ENCODE assay signal across 25 cellular contexts in genomic region chr16:88014954-88015805, GRCh38.
A peak's percentile ranks its signal among the peaks of the same experiment; 100 is the strongest.
DNase-seq lines count a peak whose midpoint lies in the region; ATAC-seq and TF ChIP-seq lines count a peak whose summit lies in the region.
"Had no signal": no experiment of that assay in that cellular context is flagged by ENCODE, and none has a peak within 500 bp of the region (broad histone marks: within the 10 kb centered on the region; RNA-seq: fewer than 3 reads in every experiment).

No MANE protein-coding gene starts in this region.

- CTCF ChIA-PET in activated B cell treated with CpG ODN at 0.5 μM for 24 hours (lab: Charles Lee), result no interaction called here

- intact Hi-C loops in activated B cell treated with CpG ODN at 0.5 μM for 24 hours (cut with micrococcal nuclease), result no loop called here

- DNase-seq in activated T-cell treated with anti-CD3 and anti-CD28 coated beads, Interleukin-2, amount 50 U/mL, for 24 hours, result no peak
- DNase-seq in activated T-cell treated with anti-CD3 and anti-CD28 coated beads, Interleukin-2, amount 50 U/mL, for 1 hour, result no peak
- DNase-seq in activated B cell treated with CpG ODN at 0.5 μM for 24 hours (peak; percentile 9), left lobe of liver (ENCODE audit: low spot score) (peak; percentile 39), UCSD-AML1 (lab: John Stamatoyannopoulos, UW; ENCODE audit: unreplicated experiment) (no peak), NCI-H1092 treated with DMSO at 0.1 percent for 48 hours (lab: John Stamatoyannopoulos, UW) (no peak)
- DNase-seq in stimulated activated effector memory CD8-positive, alpha-beta T cell treated with anti-CD3 and anti-CD28 coated beads, Interleukin-12 subunit alpha, Interleukin-12 subunit beta, amount 100 ng/mL, for 72 hours (ENCODE audit: low spot score in 2 of 2), result no peak
- DNase-seq: 8988T; activated CD4-positive, alpha-beta T cell treated with anti-CD3 and anti-CD28 coated beads, Interleukin-2, amount 10 ng/mL, durations not matched to agents 24 days and 14 days; activated CD8-positive, alpha-beta memory T cell treated with anti-CD3 and anti-CD28 coated beads, Interleukin-2, amount 50 U/mL, for 48 hours; body of pancreas; COR-L47; cortex of kidney; DND-41; H7; NCI-H2107; NCI-H526; psoas muscle; small intestine; SW 1271 had no signal

- no peak overlapping the region for H3K4me3 Mint-ChIP-seq in activated T-cell treated with anti-CD3 and anti-CD28 coated beads, Interleukin-2, amount 50 U/mL, for 24 hours
- no peak overlapping the region for H3K4me3 Mint-ChIP-seq in activated B cell treated with CpG ODN at 0.5 μM for 24 hours
- H3K4me3 Mint-ChIP-seq in stimulated activated effector memory CD8-positive, alpha-beta T cell treated with anti-CD3 and anti-CD28 coated beads, Interleukin-12 subunit alpha, Interleukin-12 subunit beta, amount 100 ng/mL, for 72 hours, result no peak overlapping the region
- H3K4me3 Mint-ChIP-seq: activated CD4-positive, alpha-beta T cell treated with anti-CD3 and anti-CD28 coated beads, Interleukin-2, amount 10 ng/mL, durations not matched to agents 24 days and 14 days; activated naive CD4-positive, alpha-beta T cell treated with anti-CD3 and anti-CD28 coated beads, Interleukin-2, amount 50 U/mL, for 24 hours; neural progenitor cell had no signal

- peaks cover under 1% of the 10 kb centered on the region for H3K4me1 Mint-ChIP-seq in activated T-cell treated with anti-CD3 and anti-CD28 coated beads, Interleukin-2, amount 50 U/mL, for 24 hours (ENCODE audit: low read depth)
- peaks cover under 1% of the 10 kb centered on the region for H3K4me1 Mint-ChIP-seq in activated B cell treated with CpG ODN at 0.5 μM for 24 hours
- peaks cover 8% of the 10 kb centered on the region for H3K4me1 Mint-ChIP-seq in stimulated activated effector memory CD8-positive, alpha-beta T cell treated with anti-CD3 and anti-CD28 coated beads, Interleukin-12 subunit alpha, Interleukin-12 subunit beta, amount 100 ng/mL, for 72 hours
- H3K4me1 Mint-ChIP-seq: activated naive CD4-positive, alpha-beta T cell treated with anti-CD3 and anti-CD28 coated beads, Interleukin-2, amount 50 U/mL, for 24 hours had no signal

- H3K36me3 Mint-ChIP-seq in activated T-cell treated with anti-CD3 and anti-CD28 coated beads, Interleukin-2, amount 50 U/mL, for 24 hours (ENCODE audit: low read depth), result peaks cover 74% of the 10 kb centered on the region
- peaks cover 77% of the 10 kb centered on the region for H3K36me3 Mint-ChIP-seq in activated B cell treated with CpG ODN at 0.5 μM for 24 hours (ENCODE audit: low read depth)
- peaks cover 31% of the 10 kb centered on the region for H3K36me3 Mint-ChIP-seq in stimulated activated effector memory CD8-positive, alpha-beta T cell treated with anti-CD3 and anti-CD28 coated beads, Interleukin-12 subunit alpha, Interleukin-12 subunit beta, amount 100 ng/mL, for 72 hours

- no peaks in the 10 kb centered on the region for H3K9me3 Mint-ChIP-seq in activated T-cell treated with anti-CD3 and anti-CD28 coated beads, Interleukin-2, amount 50 U/mL, for 24 hours
- no peaks in the 10 kb centered on the region for H3K9me3 Mint-ChIP-seq in activated B cell treated with CpG ODN at 0.5 μM for 24 hours
- H3K9me3 Mint-ChIP-seq in stimulated activated effector memory CD8-positive, alpha-beta T cell treated with anti-CD3 and anti-CD28 coated beads, Interleukin-12 subunit alpha, Interleukin-12 subunit beta, amount 100 ng/mL, for 72 hours, result no peaks in the 10 kb centered on the region
- H3K9me3 Mint-ChIP-seq: activated CD4-positive, alpha-beta T cell treated with anti-CD3 and anti-CD28 coated beads, Interleukin-2, amount 10 ng/mL, durations not matched to agents 24 days and 14 days; activated naive CD4-positive, alpha-beta T cell treated with anti-CD3 and anti-CD28 coated beads, Interleukin-2, amount 50 U/mL, for 24 hours; neural progenitor cell had no signal

- ATAC-seq in activated B cell treated with CpG ODN at 0.5 μM for 24 hours (ENCODE audit: low read depth), result no peak
- no peak for ATAC-seq in left lobe of liver
- ATAC-seq in stimulated activated effector memory CD8-positive, alpha-beta T cell treated with anti-CD3 and anti-CD28 coated beads, Interleukin-12 subunit alpha, Interleukin-12 subunit beta, amount 100 ng/mL, for 72 hours, result no peak
- ATAC-seq in HG02970 (IDR thresholded peaks at IDR 0.05; ENCODE audit: low FRiP score, unreplicated experiment), result no peak
- ATAC-seq: body of pancreas, mucosa of descending colon, psoas muscle, Right ventricle myocardium inferior had no signal

- POLR2A ChIA-PET in activated B cell treated with CpG ODN at 0.5 μM for 24 hours (lab: Charles Lee), result no interaction called here

- no peaks in the 10 kb centered on the region for H3K27me3 Mint-ChIP-seq in activated T-cell treated with anti-CD3 and anti-CD28 coated beads, Interleukin-2, amount 50 U/mL, for 24 hours
- H3K27me3 Mint-ChIP-seq in activated B cell treated with CpG ODN at 0.5 μM for 24 hours, result no peaks in the 10 kb centered on the region
- H3K27me3 Mint-ChIP-seq: activated CD4-positive, alpha-beta T cell treated with anti-CD3 and anti-CD28 coated beads, Interleukin-2, amount 10 ng/mL, durations not matched to agents 24 days and 14 days; activated naive CD4-positive, alpha-beta T cell treated with anti-CD3 and anti-CD28 coated beads, Interleukin-2, amount 50 U/mL, for 24 hours had no signal

- H3K27ac Mint-ChIP-seq in activated T-cell treated with anti-CD3 and anti-CD28 coated beads, Interleukin-2, amount 50 U/mL, for 24 hours, result peak overlapping the region; percentile 59
- H3K27ac Mint-ChIP-seq in activated B cell treated with CpG ODN at 0.5 μM for 24 hours, result no peak overlapping the region
- H3K27ac Mint-ChIP-seq in stimulated activated effector memory CD8-positive, alpha-beta T cell treated with anti-CD3 and anti-CD28 coated beads, Interleukin-12 subunit alpha, Interleukin-12 subunit beta, amount 100 ng/mL, for 72 hours, result peak overlapping the region; percentile 78
- H3K27ac Mint-ChIP-seq: activated CD4-positive, alpha-beta T cell treated with anti-CD3 and anti-CD28 coated beads, Interleukin-2, amount 10 ng/mL, durations not matched to agents 24 days and 14 days; activated naive CD4-positive, alpha-beta T cell treated with anti-CD3 and anti-CD28 coated beads, Interleukin-2, amount 50 U/mL, for 24 hours; neural progenitor cell had no signal

- TF ChIP-seq CTCF in activated B cell treated with CpG ODN at 0.5 μM for 24 hours (IDR thresholded peaks at IDR 0.05), result no peak

Comparison
In these comparisons a context has a peak if more than half of its experiments do, and no peak if none do; other contexts are left out.
1. DNase-seq: peak in activated B cell treated with CpG ODN at 0.5 μM for 24 hours (single experiment) and left lobe of liver (single experiment); none in activated T-cell treated with anti-CD3 and anti-CD28 coated beads, Interleukin-2, amount 50 U/mL, for 24 hours (single experiment), activated T-cell treated with anti-CD3 and anti-CD28 coated beads, Interleukin-2, amount 50 U/mL, for 1 hour (single experiment), stimulated activated effector memory CD8-positive, alpha-beta T cell treated with anti-CD3 and anti-CD28 coated beads, Interleukin-12 subunit alpha, Interleukin-12 subunit beta, amount 100 ng/mL, for 72 hours (0 of 2), UCSD-AML1 (single experiment) and NCI-H1092 treated with DMSO at 0.1 percent for 48 hours (single experiment).